In the genomic region with DNA sequence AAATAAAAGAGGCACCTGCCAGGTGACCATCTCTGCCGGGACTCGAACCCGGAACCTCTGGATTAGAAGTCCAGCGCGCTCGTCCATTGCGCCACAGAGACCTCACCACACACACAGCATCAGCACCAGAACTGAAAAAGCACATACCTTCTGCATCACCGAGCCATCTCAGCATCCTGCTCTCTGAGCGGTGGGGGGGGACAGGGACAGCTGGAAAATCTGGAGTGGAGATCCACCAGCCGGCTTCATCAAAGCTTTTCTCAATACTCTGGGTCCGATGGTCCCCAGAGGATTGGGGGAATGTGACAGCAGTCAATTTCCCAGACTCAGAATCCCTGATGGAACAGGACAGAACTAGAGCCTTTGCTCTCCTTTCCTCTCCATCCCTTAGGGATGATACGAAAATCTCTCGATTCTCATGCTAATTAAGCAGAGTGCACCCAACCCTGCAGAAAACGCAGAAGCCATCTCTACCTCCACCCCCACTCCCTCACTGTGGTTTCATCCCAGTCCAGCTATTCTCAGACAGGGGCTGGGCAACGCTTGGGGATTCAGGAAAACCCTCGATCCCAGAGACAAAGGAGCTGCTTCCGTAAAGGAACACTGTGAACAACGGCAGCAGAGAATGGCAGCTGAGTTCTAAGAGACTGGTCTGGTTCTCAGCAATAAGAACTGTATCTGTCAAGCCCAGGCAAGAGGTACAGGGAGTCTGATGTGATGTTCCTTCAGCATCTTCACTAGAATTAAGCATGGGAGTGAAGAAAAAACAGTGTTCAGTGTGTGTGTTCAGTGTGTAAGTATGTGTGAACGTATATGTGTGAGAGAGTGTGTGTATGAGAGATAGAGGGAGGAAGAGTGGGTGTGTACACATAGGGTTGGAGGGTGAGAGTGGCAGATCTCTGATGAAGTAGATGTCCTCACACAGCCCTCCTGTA, we compare ENCODE assay signal across 9 cellular contexts.
DNase-seq lines count a peak whose midpoint lies in the region; ATAC-seq lines count a peak whose summit lies in the region.
"Had no signal": no experiment of that assay in that cellular context is flagged by ENCODE, and none has a peak within 500 bp of the region (broad histone marks: within the 10 kb centered on the region; RNA-seq: fewer than 3 reads in every experiment).

No MANE protein-coding gene starts in this region.

- DNase-seq in AG20443 (ENCODE audit: low spot score) (peak; percentile 51), HPDE6-E6E7 (ENCODE audit: extremely low spot score) (peak; percentile 29), inferior parietal cortex (ENCODE audit: extremely low spot score) (peak; percentile 79), T1000 (lab: John Stamatoyannopoulos, UW) (no peak)
- DNase-seq: activated naive CD8-positive, alpha-beta T cell treated with anti-CD3 and anti-CD28 coated beads, Interleukin-2, amount 10 ng/mL, durations not matched to agents 7 days and 5 days had no signal

- peak overlapping the region; percentile 27 for H3K27ac ChIP-seq in angular gyrus (ENCODE audit: low read depth, low read length)

- ATAC-seq in GM18498 (IDR thresholded peaks at IDR 0.05; ENCODE audit: unreplicated experiment) (no peak), HG03039 (IDR thresholded peaks at IDR 0.05; ENCODE audit: unreplicated experiment) (no peak), GM21515 (IDR thresholded peaks at IDR 0.05; ENCODE audit: unreplicated experiment) (no peak)
